13 cellular contexts compared by ENCODE assay signal in the genomic region with DNA sequence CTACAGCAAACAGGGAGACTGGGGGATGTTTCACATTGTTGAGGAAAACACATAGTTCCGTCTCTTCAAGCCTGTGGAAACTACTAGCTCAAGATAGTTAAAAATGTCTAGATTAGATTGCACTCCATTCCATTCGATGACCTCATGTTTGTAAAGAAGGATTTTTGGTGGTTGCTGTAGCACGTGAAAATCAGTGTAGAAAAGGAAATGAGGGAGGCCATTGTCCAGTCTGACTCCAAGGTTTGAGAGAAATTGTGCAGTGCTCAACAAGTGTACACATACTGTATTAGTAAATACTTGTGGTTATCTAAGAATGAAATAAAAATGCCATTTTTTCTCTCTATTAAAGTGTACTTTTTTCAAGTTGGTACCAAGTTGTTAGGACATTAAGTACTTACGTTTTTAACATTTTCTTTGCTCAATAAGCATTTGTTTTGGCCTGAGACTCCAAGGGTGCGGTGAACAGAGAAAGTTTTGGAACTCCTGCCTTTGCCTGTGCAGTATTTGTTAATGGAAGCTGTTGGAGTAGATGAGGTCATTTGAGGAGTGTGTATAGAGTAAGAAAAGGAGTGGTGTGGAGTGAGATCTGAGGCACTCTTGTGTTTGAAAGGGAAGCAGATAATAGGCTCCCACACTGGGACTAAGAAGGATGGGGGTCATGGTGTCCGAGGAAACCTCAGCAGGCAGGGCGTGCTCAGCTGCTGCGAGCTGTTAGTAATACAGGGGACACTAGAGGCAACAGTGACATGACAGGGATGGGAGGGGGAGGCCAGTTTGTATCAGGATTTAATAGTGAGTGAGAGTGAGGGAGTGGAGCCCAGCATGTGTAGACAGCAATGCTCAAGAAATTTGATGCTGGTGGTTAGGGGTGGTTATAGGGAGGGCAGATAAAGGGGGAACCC. TPM values are rescaled to one million over a fixed set of nuclear protein-coding genes. Genes with fewer than 3 reads are reported as not detected.
DNase-seq lines count a peak whose midpoint lies in the region; ATAC-seq and TF ChIP-seq lines count a peak whose summit lies in the region.
"Had no signal": no experiment of that assay in that cellular context is flagged by ENCODE, and none has a peak within 500 bp of the region (broad histone marks: within the 10 kb centered on the region; RNA-seq: fewer than 3 reads in every experiment).

No MANE protein-coding gene starts in this region.

- no peak overlapping the region for H3K27ac Mint-ChIP-seq in activated naive CD8-positive, alpha-beta T cell treated with anti-CD3 and anti-CD28 coated beads, Interleukin-2, amount 50 U/mL, for 24 hours
- no peak overlapping the region for H3K27ac Mint-ChIP-seq in effector memory CD8-positive, alpha-beta T cell
- H3K27ac Mint-ChIP-seq: nephron; stimulated activated naive B cell treated with anti-CD40 and anti-IgM and Interleukin-4, amounts not matched to agents 10 μg/mL and 1 μg/mL and 100 μg/mL, for 72 hours had no signal

- no peaks in the 10 kb centered on the region for H3K36me3 Mint-ChIP-seq in activated naive CD8-positive, alpha-beta T cell treated with anti-CD3 and anti-CD28 coated beads, Interleukin-2, amount 50 U/mL, for 24 hours (ENCODE audit: low read depth)
- H3K36me3 Mint-ChIP-seq in effector memory CD8-positive, alpha-beta T cell (ENCODE audit: insufficient read depth) = peaks cover 2% of the 10 kb centered on the region
- H3K36me3 Mint-ChIP-seq: stimulated activated naive B cell treated with anti-CD40 and anti-IgM and Interleukin-4, amounts not matched to agents 10 μg/mL and 1 μg/mL and 100 μg/mL, for 72 hours had no signal

- H3K27me3 Mint-ChIP-seq in activated naive CD8-positive, alpha-beta T cell treated with anti-CD3 and anti-CD28 coated beads, Interleukin-2, amount 50 U/mL, for 24 hours = peaks cover 32% of the 10 kb centered on the region
- H3K27me3 Mint-ChIP-seq in effector memory CD8-positive, alpha-beta T cell = peaks cover 14 to 25% of the 10 kb centered on the region in 2 donors

- TF ChIP-seq CTCF in astrocyte of the spinal cord (IDR thresholded peaks at IDR 0.05; ENCODE audit: low read depth, low read length) (no peak), thyroid gland (IDR thresholded peaks at IDR 0.05) (no peak)

- intact Hi-C loops in thyroid gland (cut with DNase I) = no loop called here

- TF ChIP-seq POLR2A in thyroid gland (IDR thresholded peaks at IDR 0.05) = no peak

- H3K4me1 Mint-ChIP-seq in activated naive CD8-positive, alpha-beta T cell treated with anti-CD3 and anti-CD28 coated beads, Interleukin-2, amount 50 U/mL, for 24 hours = peaks cover 6% of the 10 kb centered on the region
- H3K4me1 Mint-ChIP-seq in effector memory CD8-positive, alpha-beta T cell (ENCODE audit: low read depth in 2 of 2) = peaks cover 0 to 4% of the 10 kb centered on the region in 2 donors

- H3K4me3 Mint-ChIP-seq in activated naive CD8-positive, alpha-beta T cell treated with anti-CD3 and anti-CD28 coated beads, Interleukin-2, amount 50 U/mL, for 24 hours = no peak overlapping the region
- H3K4me3 Mint-ChIP-seq in effector memory CD8-positive, alpha-beta T cell = no peak overlapping the region
- H3K4me3 Mint-ChIP-seq: nephron; stimulated activated naive B cell treated with anti-CD40 and anti-IgM and Interleukin-4, amounts not matched to agents 10 μg/mL and 1 μg/mL and 100 μg/mL, for 72 hours had no signal

- H3K27ac ChIP-seq in thyroid gland = peak overlapping the region in 2 of 3 donors; percentile 22 to 31

- H3K4me3 ChIP-seq in astrocyte of the spinal cord (ENCODE audit: low read depth, low read length) = no peak overlapping the region
- H3K4me3 ChIP-seq in thyroid gland (replicated peaks in 1 of 3) = no peak overlapping the region

- ATAC-seq in activated naive CD8-positive, alpha-beta T cell treated with anti-CD3 and anti-CD28 coated beads, Interleukin-2, amount 50 U/mL, for 24 hours = no peak
- ATAC-seq in effector memory CD8-positive, alpha-beta T cell (replicated peaks) = no peak
- ATAC-seq: stimulated activated naive B cell treated with anti-CD40 and anti-IgM and Interleukin-4, amounts not matched to agents 10 μg/mL and 1 μg/mL and 100 μg/mL, for 72 hours had no signal

- no peaks in the 10 kb centered on the region for H3K9me3 ChIP-seq in thyroid gland

- WGBS in thyroid gland, 2 donors = 56 to 58% methylated on average over 8 of the region's 8 CpGs

- in situ Hi-C loops in astrocyte of the spinal cord (cut with HindIII; ENCODE audit: low sequenced_read_pairs) = no loop called here

- DNase-seq in NCI-H2227 (lab: John Stamatoyannopoulos, UW; ENCODE audit: unreplicated experiment) (peak; percentile 2), NCI-H2227 treated with DMSO at 0.1 percent for 48 hours (lab: John Stamatoyannopoulos, UW) (no peak), astrocyte of the spinal cord (ENCODE audit: low read depth, low spot score) (peak; percentile 60), hepatic stellate cell (ENCODE audit: low spot score) (peak; percentile 39), thyroid gland (no peak), epidermal melanocyte (ENCODE audit: insufficient read length, low spot score) (no peak)
- no peak for DNase-seq in activated naive CD8-positive, alpha-beta T cell treated with anti-CD3 and anti-CD28 coated beads, Interleukin-2, amount 50 U/mL, for 24 hours
- no peak for DNase-seq in effector memory CD8-positive, alpha-beta T cell
- DNase-seq: activated gamma-delta T cell treated with Interleukin-2 at 50 U/mL for 16 hours; NCI-H1417; stimulated activated naive B cell treated with anti-CD40 and anti-IgM and Interleukin-4, amounts not matched to agents 10 μg/mL and 1 μg/mL and 100 μg/mL, for 72 hours had no signal

- H3K27me3 ChIP-seq in thyroid gland = no peaks in the 10 kb centered on the region

- no peaks in the 10 kb centered on the region for H3K36me3 ChIP-seq in thyroid gland

- H3K9me3 Mint-ChIP-seq in activated naive CD8-positive, alpha-beta T cell treated with anti-CD3 and anti-CD28 coated beads, Interleukin-2, amount 50 U/mL, for 24 hours = no peaks in the 10 kb centered on the region
- H3K9me3 Mint-ChIP-seq in effector memory CD8-positive, alpha-beta T cell = no peaks in the 10 kb centered on the region
- H3K9me3 Mint-ChIP-seq: nephron; stimulated activated naive B cell treated with anti-CD40 and anti-IgM and Interleukin-4, amounts not matched to agents 10 μg/mL and 1 μg/mL and 100 μg/mL, for 72 hours had no signal

- H3K4me1 ChIP-seq in thyroid gland = peaks cover 23 to 24% of the 10 kb centered on the region in 2 donors

RNA-seq across cellular contexts. Expression of a gene that starts 4.4 kb away (rescaled TPM):
- total RNA-seq in thyroid gland = 10 to 100 TPM; 41.0 to 56.1 (median 48.6) TPM
- total RNA-seq: T-helper 1 cell treated with Interleukin-12 subunit alpha and Interleukin-12 subunit beta and Interleukin-4 antibody, amounts not matched to agents 30 ng/mL and 1 ng/mL, for 36 hours had no signal

Comparison
In these comparisons a context has a peak if more than half of its experiments do, and no peak if none do; other contexts are left out.
1. DNase-seq: peak in NCI-H2227 (single experiment), astrocyte of the spinal cord (single experiment) and hepatic stellate cell (single experiment); none in NCI-H2227 treated with DMSO at 0.1 percent for 48 hours (single experiment), thyroid gland (0 of 2), epidermal melanocyte (single experiment), activated naive CD8-positive, alpha-beta T cell treated with anti-CD3 and anti-CD28 coated beads, Interleukin-2, amount 50 U/mL, for 24 hours (single experiment) and effector memory CD8-positive, alpha-beta T cell (0 of 3).